ENCODE assay signal across 1 cellular context in the genomic region with DNA sequence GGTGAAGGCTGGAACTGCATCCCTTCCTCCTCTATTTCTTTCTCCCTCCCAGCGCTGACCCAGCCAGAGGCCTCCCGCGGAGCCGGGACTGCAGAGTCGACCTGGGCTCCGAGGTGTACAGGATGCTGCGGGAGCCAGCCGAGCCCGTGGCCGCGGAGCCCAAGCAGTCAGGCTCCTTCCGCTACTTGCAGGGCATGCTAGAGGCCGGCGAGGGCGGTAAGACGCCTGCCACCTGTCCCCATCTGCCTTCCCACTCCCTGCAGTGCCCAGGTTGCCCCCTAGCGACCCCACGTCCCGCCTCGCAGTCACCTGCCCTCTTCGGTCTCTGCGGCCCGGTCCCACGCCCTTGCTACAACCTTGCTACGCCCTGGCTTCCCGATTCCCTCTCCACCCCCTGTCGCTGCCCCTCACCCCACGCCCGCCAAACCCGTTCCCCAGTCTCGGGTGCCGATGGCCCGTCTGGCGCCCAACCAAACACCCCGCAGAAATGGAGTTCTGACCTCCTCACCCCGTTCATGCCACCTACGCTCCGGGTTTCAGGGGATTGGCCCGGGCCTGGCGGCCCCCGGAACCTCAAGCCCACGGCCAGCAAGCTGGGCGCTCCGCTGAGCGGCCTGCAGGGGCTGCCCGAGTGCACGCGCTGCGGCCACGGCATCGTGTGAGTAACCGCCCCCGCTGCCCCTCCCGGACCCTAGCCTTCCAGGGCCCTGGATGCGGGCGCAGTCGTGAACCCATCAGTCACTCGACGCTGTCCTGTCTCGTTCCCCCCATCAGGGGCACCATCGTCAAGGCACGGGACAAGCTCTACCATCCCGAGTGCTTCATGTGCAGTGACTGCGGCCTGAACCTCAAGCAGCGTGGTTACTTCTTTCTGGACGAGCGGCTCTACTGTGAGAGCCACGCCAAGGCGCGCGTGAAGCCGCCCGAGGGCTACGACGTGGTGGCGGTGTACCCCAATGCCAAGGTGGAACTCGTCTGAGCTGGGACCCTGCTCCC.
TF ChIP-seq lines count a peak whose summit lies in the region.

No MANE protein-coding gene starts in this region.

TF ChIP-seq in endothelial cell of umbilical vein, 7 proteins besides CTCF, POLR2A, EP300 and RAD21:
- TF ChIP-seq JUN (IDR thresholded peaks at IDR 0.05; ENCODE audit: borderline replicate concordance, insufficient read depth, insufficient read length, low read depth) (no peak), GATA2 (IDR thresholded peaks at IDR 0.05; ENCODE audit: insufficient read depth, insufficient read length, low read depth, low read length) (no peak), MYC (IDR thresholded peaks at IDR 0.05; ENCODE audit: low read depth, low read length) (no peak), POLR2AphosphoS5 (IDR thresholded peaks at IDR 0.05; ENCODE audit: insufficient read depth, low read depth, low read length) (no peak), EZH2 (IDR thresholded peaks at IDR 0.05; ENCODE audit: borderline replicate concordance, low read depth, low read length, severe bottlenecking) (no peak), FOS (IDR thresholded peaks at IDR 0.05; ENCODE audit: borderline replicate concordance, insufficient read depth, low read length) (no peak)
- TF ChIP-seq, protein P1, sequence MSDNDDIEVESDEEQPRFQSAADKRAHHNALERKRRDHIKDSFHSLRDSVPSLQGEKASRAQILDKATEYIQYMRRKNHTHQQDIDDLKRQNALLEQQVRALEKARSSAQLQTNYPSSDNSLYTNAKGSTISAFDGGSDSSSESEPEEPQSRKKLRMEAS (IDR thresholded peaks at IDR 0.05; ENCODE audit: insufficient read depth, insufficient read length): no peak
